1 cellular context compared by ENCODE assay signal in genomic region chr10:24207781-24208611, GRCh38.
TF ChIP-seq lines count a peak whose summit lies in the region.

No MANE protein-coding gene starts in this region.

TF ChIP-seq in HepG2, 621 proteins besides CTCF, POLR2A, EP300 and RAD21 (continued from another document and continues in another):
- TF ChIP-seq ZNF574 (CRISPR knock-in tag; IDR thresholded peaks at IDR 0.05) (peak; percentile 25; the same call in 1 of the 2 replicates), ZNF180 (CRISPR knock-in tag; IDR thresholded peaks at IDR 0.05; ENCODE audit: borderline replicate concordance, low read depth) (no peak), ZNF496 (CRISPR knock-in tag; IDR thresholded peaks at IDR 0.05; ENCODE audit: insufficient replicate concordance) (no peak), THAP11 (CRISPR knock-in tag; IDR thresholded peaks at IDR 0.05) (0 out of 2 replicates have a peak, but pooled peaks have one; percentile 8), BATF2 (CRISPR knock-in tag; IDR thresholded peaks at IDR 0.05) (no peak), HOXA3 (CRISPR knock-in tag; IDR thresholded peaks at IDR 0.05) (peak; percentile 62; the same call in 1 of the 2 replicates), AHDC1 (CRISPR knock-in tag; IDR thresholded peaks at IDR 0.05; ENCODE audit: borderline replicate concordance) (no peak), HNF4A (CRISPR knock-in tag; IDR thresholded peaks at IDR 0.05) (peak; percentile 58; the same call in 1 of the 2 replicates), SKI (IDR thresholded peaks at IDR 0.05; ENCODE audit: partially characterized antibody) (peak; percentile 35), SSRP1 (CRISPR knock-in tag; IDR thresholded peaks at IDR 0.05) (no peak), MAFF (IDR thresholded peaks at IDR 0.05; ENCODE audit: low read depth, low read length) (no peak), ZFP37 (CRISPR knock-in tag; IDR thresholded peaks at IDR 0.05; ENCODE audit: borderline replicate concordance) (no peak), NCOA2 (CRISPR knock-in tag; IDR thresholded peaks at IDR 0.05) (peak; percentile 66; the same call in 1 of the 2 replicates), ZNF687 (CRISPR knock-in tag; IDR thresholded peaks at IDR 0.05) (no peak), ZNF354B (CRISPR knock-in tag; IDR thresholded peaks at IDR 0.05) (no peak), GLI4 (CRISPR knock-in tag; IDR thresholded peaks at IDR 0.05; ENCODE audit: borderline replicate concordance) (no peak), HOXD1 (CRISPR knock-in tag; IDR thresholded peaks at IDR 0.05) (no peak), HMG20B (CRISPR knock-in tag; conservative IDR thresholded peaks at IDR 0.05) (0 out of 2 replicates have a peak, but pooled peaks have one; percentile 45), ZBTB49 (CRISPR knock-in tag; IDR thresholded peaks at IDR 0.05; ENCODE audit: borderline replicate concordance) (no peak), ZBTB3 (CRISPR knock-in tag; IDR thresholded peaks at IDR 0.05; ENCODE audit: borderline replicate concordance, low read depth) (no peak), NCOR1 (IDR thresholded peaks at IDR 0.05; ENCODE audit: borderline replicate concordance, low read length) (peak; percentile 84; the same call in 1 of the 2 replicates), PCBP2 (optimal IDR thresholded peaks at IDR 0.05; ENCODE audit: low read depth, low read length, poor library complexity, severe bottlenecking) (no peak), MLX (CRISPR knock-in tag; IDR thresholded peaks at IDR 0.05) (no peak), ZSCAN21 (CRISPR knock-in tag; IDR thresholded peaks at IDR 0.05; ENCODE audit: borderline replicate concordance) (no peak), ZNF234 (CRISPR knock-in tag; conservative IDR thresholded peaks at IDR 0.05) (no peak), ZNF878 (CRISPR knock-in tag; IDR thresholded peaks at IDR 0.05) (no peak), ZNF598 (CRISPR knock-in tag; IDR thresholded peaks at IDR 0.05; ENCODE audit: borderline replicate concordance) (no peak), ZNF281 (CRISPR knock-in tag; IDR thresholded peaks at IDR 0.05; ENCODE audit: borderline replicate concordance) (0 out of 2 replicates have a peak, but pooled peaks have one; percentile 22), ZBTB14 (CRISPR knock-in tag; IDR thresholded peaks at IDR 0.05) (no peak)
